ENCODE assay signal across 14 cellular contexts in the genomic region with DNA sequence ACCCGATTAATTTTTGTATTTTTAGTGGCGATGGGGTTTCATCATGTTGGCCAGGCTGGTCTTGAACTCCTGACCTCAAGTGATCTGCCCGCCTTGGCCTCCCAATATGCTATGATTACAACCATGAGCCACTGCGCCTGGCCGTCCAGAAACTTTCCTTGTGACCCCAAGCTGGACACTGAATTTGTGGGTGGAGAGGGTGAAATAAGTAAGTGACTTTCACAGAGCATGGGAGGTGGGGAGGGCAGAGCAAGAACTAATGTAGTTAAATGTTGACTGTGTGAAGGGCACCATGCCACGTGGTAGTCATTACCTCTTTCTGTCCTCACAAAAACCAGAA. TPM values are rescaled to one million over a fixed set of nuclear protein-coding genes. Genes with fewer than 3 reads are reported as not detected.
DNase-seq lines count a peak whose midpoint lies in the region; FAIRE-seq and TF ChIP-seq lines count a peak whose summit lies in the region.
"Had no signal": no experiment of that assay in that cellular context is flagged by ENCODE, and none has a peak within 500 bp of the region (broad histone marks: within the 10 kb centered on the region; RNA-seq: fewer than 3 reads in every experiment).

No MANE protein-coding gene starts in this region.

- H4K20me1 ChIP-seq in astrocyte (ENCODE audit: insufficient read depth, low read length) = peaks cover 16% of the 10 kb centered on the region

- no peak overlapping the region for H2AFZ ChIP-seq in astrocyte (ENCODE audit: low read depth, low read length)

- H3K9ac ChIP-seq in astrocyte (ENCODE audit: low read length) = no peak overlapping the region

- no peak for TF ChIP-seq CTCF in HL-60 (IDR thresholded peaks at IDR 0.05; ENCODE audit: insufficient read depth, low read length)
- no peak for TF ChIP-seq CTCF in astrocyte (IDR thresholded peaks at IDR 0.05; ENCODE audit: insufficient read depth, low read depth, low read length)
- TF ChIP-seq CTCF in osteocyte (IDR thresholded peaks at IDR 0.05) = no peak

- FAIRE-seq in astrocyte (lab: Jason Lieb, UNC) (no peak), HTR-8/SVneo (lab: Jason Lieb, UNC) (no peak)
- FAIRE-seq: A204.1, colon, pancreas had no signal

- no peaks in the 10 kb centered on the region for H3K9me3 Mint-ChIP-seq in T-helper 2 cell treated with Interferon-gamma antibody and Interleukin-4, amounts not matched to agents 5 μg/mL and 100 μg/mL, for 36 hours
- no peaks in the 10 kb centered on the region for H3K9me3 Mint-ChIP-seq in astrocyte (ENCODE audit: unreplicated experiment)
- H3K9me3 Mint-ChIP-seq in osteocyte (ENCODE audit: unreplicated experiment) = no peaks in the 10 kb centered on the region

- H3K4me3 Mint-ChIP-seq in T-helper 2 cell treated with Interferon-gamma antibody and Interleukin-4, amounts not matched to agents 5 μg/mL and 100 μg/mL, for 36 hours = no peak overlapping the region
- H3K4me3 Mint-ChIP-seq in astrocyte (ENCODE audit: unreplicated experiment) (no peak overlapping the region), osteocyte (ENCODE audit: unreplicated experiment) (no peak overlapping the region)

- H3K4me1 Mint-ChIP-seq in T-helper 2 cell treated with Interferon-gamma antibody and Interleukin-4, amounts not matched to agents 5 μg/mL and 100 μg/mL, for 36 hours (ENCODE audit: low read depth) = peaks cover 41% of the 10 kb centered on the region
- peaks cover 17% of the 10 kb centered on the region for H3K4me1 Mint-ChIP-seq in astrocyte (ENCODE audit: low read depth, unreplicated experiment)
- peaks cover 36% of the 10 kb centered on the region for H3K4me1 Mint-ChIP-seq in osteocyte (ENCODE audit: unreplicated experiment)

- H3K27me3 Mint-ChIP-seq in T-helper 2 cell treated with Interferon-gamma antibody and Interleukin-4, amounts not matched to agents 5 μg/mL and 100 μg/mL, for 36 hours (ENCODE audit: low read depth) = no peaks in the 10 kb centered on the region
- H3K27me3 Mint-ChIP-seq in astrocyte (ENCODE audit: low read depth, unreplicated experiment) = no peaks in the 10 kb centered on the region
- H3K27me3 Mint-ChIP-seq in osteocyte (ENCODE audit: unreplicated experiment) = no peaks in the 10 kb centered on the region

- DNase-seq in T-helper 2 cell treated with Interferon-gamma antibody and Interleukin-4, amounts not matched to agents 5 μg/mL and 100 μg/mL, for 36 hours (ENCODE audit: low spot score) = no peak
- no peak for DNase-seq in T-helper 2 cell
- DNase-seq in HL-60 (ENCODE audit: low read depth in 1 of 2, low spot score in 1 of 2) = no peak
- no peak for DNase-seq in astrocyte (ENCODE audit: low read depth)
- DNase-seq in osteocyte (ENCODE audit: extremely low spot score, unreplicated experiment) = no peak
- DNase-seq in NCI-H2029 treated with DMSO at 0.1 percent for 48 hours (lab: John Stamatoyannopoulos, UW) = no peak
- no peak for DNase-seq in HTR-8/SVneo (ENCODE audit: insufficient read length, low spot score)
- DNase-seq in NK-92 treated with Interleukin-12 subunit alpha and Interleukin-12 subunit beta, amount 100 ng/mL, for 24 hours (lab: John Stamatoyannopoulos, UW) = no peak
- DNase-seq: activated CD4-positive, CD25-positive, alpha-beta regulatory T cell treated with anti-CD3 and anti-CD28 coated beads, Interleukin-2, amount 50 U/mL, for 72 hours; PC-3 had no signal

- peak overlapping the region; percentile 78 for H3K27ac ChIP-seq in HL-60 (replicated peaks)
- no peak overlapping the region for H3K27ac ChIP-seq in astrocyte (ENCODE audit: low read depth, low read length)
- H3K27ac ChIP-seq: pancreas had no signal

- H3K79me2 ChIP-seq in astrocyte (ENCODE audit: insufficient read depth, low read length) = peaks cover 24% of the 10 kb centered on the region

- no peaks in the 10 kb centered on the region for H3K27me3 ChIP-seq in HL-60 (ENCODE audit: insufficient read depth, poor library complexity, severe bottlenecking)
- H3K27me3 ChIP-seq in astrocyte (ENCODE audit: insufficient read depth, low read length) = no peaks in the 10 kb centered on the region
- H3K27me3 ChIP-seq: pancreas, tibial nerve had no signal

- H3K27ac Mint-ChIP-seq in T-helper 2 cell treated with Interferon-gamma antibody and Interleukin-4, amounts not matched to agents 5 μg/mL and 100 μg/mL, for 36 hours = peak overlapping the region; percentile 96
- peak overlapping the region; percentile 94 for H3K27ac Mint-ChIP-seq in astrocyte (ENCODE audit: unreplicated experiment)
- peak overlapping the region; percentile 94 for H3K27ac Mint-ChIP-seq in osteocyte (ENCODE audit: unreplicated experiment)

- H3K36me3 ChIP-seq in astrocyte (ENCODE audit: insufficient read depth, low read length) = peaks cover 4% of the 10 kb centered on the region
- H3K36me3 ChIP-seq: pancreas, tibial nerve had no signal

- H3K36me3 Mint-ChIP-seq in T-helper 2 cell treated with Interferon-gamma antibody and Interleukin-4, amounts not matched to agents 5 μg/mL and 100 μg/mL, for 36 hours (ENCODE audit: low read depth) = peaks cover 8% of the 10 kb centered on the region
- H3K36me3 Mint-ChIP-seq in astrocyte (ENCODE audit: low read depth, unreplicated experiment) (peaks cover under 1% of the 10 kb centered on the region), osteocyte (ENCODE audit: unreplicated experiment) (peaks cover 2% of the 10 kb centered on the region)

- H3K4me3 ChIP-seq in HL-60 (replicated peaks; ENCODE audit: insufficient read depth, low read length) (no peak overlapping the region), astrocyte (ENCODE audit: insufficient read depth, low read depth, low read length) (no peak overlapping the region)
- H3K4me3 ChIP-seq: pancreas, tibial nerve had no signal

- peaks cover 17% of the 10 kb centered on the region for H3K4me1 ChIP-seq in astrocyte (ENCODE audit: insufficient read depth, low read length)

- no peaks in the 10 kb centered on the region for H3K9me3 ChIP-seq in astrocyte (ENCODE audit: insufficient read depth, low read depth, low read length)
- H3K9me3 ChIP-seq: pancreas, tibial nerve had no signal

- no peak overlapping the region for H3K4me2 ChIP-seq in astrocyte (ENCODE audit: low read length)

RNA-seq across cellular contexts. Expression of a gene that starts 2.7 kb away (rescaled TPM):
- total RNA-seq in astrocyte (38.2 and 42.6 TPM in 2 replicates), osteocyte (32.6 and 34.4 TPM in 2 replicates)

RNA-seq across cellular contexts. Expression of a gene that starts 4.5 kb away (rescaled TPM):
- 107 and 116 TPM in 2 replicates for total RNA-seq in astrocyte
- total RNA-seq in osteocyte = 39.1 and 40.4 TPM in 2 replicates

RNA-seq across cellular contexts. Expression of a gene that starts 20.0 kb away (rescaled TPM):
- total RNA-seq in astrocyte (66.5 and 76.8 TPM in 2 replicates), osteocyte (51.4 and 55.3 TPM in 2 replicates)

RNA-seq across cellular contexts. Expression of a gene that starts 36.8 kb away (rescaled TPM):
- total RNA-seq in astrocyte (2.3 and 3.3 TPM in 2 replicates), osteocyte (1.5 and 1.8 TPM in 2 replicates)
- total RNA-seq: PC-3 had no signal
